8 cellular contexts compared by ENCODE assay signal in genomic region chr5:177472460-177473441, GRCh38. TPM values are rescaled to one million over a fixed set of nuclear protein-coding genes. Genes with fewer than 3 reads are reported as not detected.
DNase-seq lines count a peak whose midpoint lies in the region; ATAC-seq and TF ChIP-seq lines count a peak whose summit lies in the region.

No MANE protein-coding gene starts in this region.

- no peaks in the 10 kb centered on the region for H3K27me3 Mint-ChIP-seq in activated CD8-positive, alpha-beta memory T cell treated with anti-CD3 and anti-CD28 coated beads, Interleukin-2, amount 10 ng/mL, durations not matched to agents 7 days and 5 days

- no TSS peak for BruUV-seq in A673 (replicated peaks; lab: Mats Ljungman, UMichigan)

- H3K4me1 Mint-ChIP-seq in activated CD8-positive, alpha-beta memory T cell treated with anti-CD3 and anti-CD28 coated beads, Interleukin-2, amount 10 ng/mL, durations not matched to agents 7 days and 5 days: peaks cover 52% of the 10 kb centered on the region

- peak overlapping the region; percentile 96 for H3K4me3 ChIP-seq in A673 (ENCODE audit: low read depth, low read length, poor library complexity, severe bottlenecking)
- peak overlapping the region; percentile 85 to 90 (median 88) for H3K4me3 ChIP-seq in esophagus muscularis mucosa
- peak overlapping the region; percentile 25 to 64 for H3K4me3 ChIP-seq in neutrophil (ENCODE audit: low read depth in 1 of 2, low read length in 1 of 2)

- H3K4me1 ChIP-seq in A673 (ENCODE audit: insufficient read depth, low read length, poor library complexity, severe bottlenecking): peaks cover 27% of the 10 kb centered on the region
- H3K4me1 ChIP-seq in esophagus muscularis mucosa: peaks cover 59 to 96% (median 92%) of the 10 kb centered on the region in 4 donors
- H3K4me1 ChIP-seq in neutrophil (ENCODE audit: control insufficient read depth in 1 of 2, insufficient read depth in 1 of 2, low read depth in 1 of 2, low read length in 1 of 2): peaks cover 27 to 49% of the 10 kb centered on the region in 2 experiments

- no peak for TF ChIP-seq POLR2A in esophagus muscularis mucosa (IDR thresholded peaks at IDR 0.05; ENCODE audit: low read depth)

- POLR2A ChIA-PET in A673 (lab: Charles Lee; ENCODE audit: low non-redundant PET): no interaction called here

- H3K9me3 Mint-ChIP-seq in activated CD8-positive, alpha-beta memory T cell treated with anti-CD3 and anti-CD28 coated beads, Interleukin-2, amount 10 ng/mL, durations not matched to agents 7 days and 5 days (ENCODE audit: low read depth): no peaks in the 10 kb centered on the region

- H3K36me3 Mint-ChIP-seq in activated CD8-positive, alpha-beta memory T cell treated with anti-CD3 and anti-CD28 coated beads, Interleukin-2, amount 10 ng/mL, durations not matched to agents 7 days and 5 days: no peaks in the 10 kb centered on the region

- H3K4me3 Mint-ChIP-seq in activated CD8-positive, alpha-beta memory T cell treated with anti-CD3 and anti-CD28 coated beads, Interleukin-2, amount 10 ng/mL, durations not matched to agents 7 days and 5 days: peak overlapping the region; percentile 77

- peak overlapping the region; percentile 86 for H3K27ac ChIP-seq in A673 (ENCODE audit: low read depth, low read length, poor library complexity, severe bottlenecking)
- H3K27ac ChIP-seq in esophagus muscularis mucosa (replicated peaks in 1 of 4): peak overlapping the region; percentile 89 to 96 (median 94)
- H3K27ac ChIP-seq in neutrophil: no peak overlapping the region

- intact Hi-C loops in A673 (cut with micrococcal nuclease; ENCODE audit: unreplicated experiment) (no loop called here), esophagus muscularis mucosa (cut with DNase I) (no loop called here)

- WGBS in esophagus muscularis mucosa: 3% methylated on average over 15 of the region's 93 CpGs

- no peaks in the 10 kb centered on the region for H3K9me3 ChIP-seq in A673 (ENCODE audit: low read depth, low read length, poor library complexity, severe bottlenecking)
- no peaks in the 10 kb centered on the region for H3K9me3 ChIP-seq in esophagus muscularis mucosa
- H3K9me3 ChIP-seq in neutrophil: no peaks in the 10 kb centered on the region

- TF ChIP-seq CTCF in A673 (conservative IDR thresholded peaks at IDR 0.05; ENCODE audit: low read depth, low read length) (no peak), esophagus muscularis mucosa (IDR thresholded peaks at IDR 0.05) (no peak), neutrophil (IDR thresholded peaks at IDR 0.05) (no peak)

- peak overlapping the region; percentile 91 for H3K27ac Mint-ChIP-seq in activated CD8-positive, alpha-beta memory T cell treated with anti-CD3 and anti-CD28 coated beads, Interleukin-2, amount 10 ng/mL, durations not matched to agents 7 days and 5 days

- CTCF ChIA-PET in A673 (lab: Charles Lee): interaction anchor here (1.0 kb wide), 1 partner anchor 17 kb away, joined by 3 read pairs; no protein-coding TSS in a partner anchor
- CTCF ChIA-PET in activated CD8-positive, alpha-beta memory T cell treated with anti-CD3 and anti-CD28 coated beads, Interleukin-2, amount 10 ng/mL, durations not matched to agents 7 days and 5 days (lab: Charles Lee): interaction anchor here (0.8 to 9.1 kb wide), 12 partner anchors 9 to 162 kb away, joined by 3 to 136 read pairs (median 5); partner anchors contain the start of genes PDLIM7 and RGS14

- DNase-seq in A673 (ENCODE audit: low spot score) (peak; percentile 54), M059J (ENCODE audit: low read depth) (peak; percentile 50), esophagus muscularis mucosa (ENCODE audit: extremely low spot score) (no peak), cortex of kidney (lab: John Stamatoyannopoulos, UW) (no peak), hippocampal formation (lab: John Stamatoyannopoulos, UW) (no peak)
- DNase-seq in activated CD8-positive, alpha-beta memory T cell treated with anti-CD3 and anti-CD28 coated beads, Interleukin-2, amount 10 ng/mL, durations not matched to agents 7 days and 5 days: peak; percentile 91

- H3K27me3 ChIP-seq in A673 (replicated peaks; ENCODE audit: insufficient read depth, low read depth, low read length, poor library complexity): no peaks in the 10 kb centered on the region
- no peaks in the 10 kb centered on the region for H3K27me3 ChIP-seq in esophagus muscularis mucosa
- peaks cover 66% of the 10 kb centered on the region for H3K27me3 ChIP-seq in neutrophil

- H3K36me3 ChIP-seq in A673 (ENCODE audit: insufficient read depth, low read length, poor library complexity, severe bottlenecking) (peaks cover 23% of the 10 kb centered on the region), esophagus muscularis mucosa (peaks cover 0 to 10% (median 9%) of the 10 kb centered on the region in 4 donors), neutrophil (peaks cover 6% of the 10 kb centered on the region)

- no peak for TF ChIP-seq EP300 in esophagus muscularis mucosa (IDR thresholded peaks at IDR 0.05)

- peak; percentile 46 for ATAC-seq in GM19023 (IDR thresholded peaks at IDR 0.05; ENCODE audit: unreplicated experiment)
- peak; percentile 65 for ATAC-seq in activated CD8-positive, alpha-beta memory T cell treated with anti-CD3 and anti-CD28 coated beads, Interleukin-2, amount 10 ng/mL, durations not matched to agents 7 days and 5 days

RNA-seq across cellular contexts. Expression of gene DBN1, which starts 0.7 kb away (rescaled TPM):
- total RNA-seq in A673 (2021): 271 and 286 TPM in 2 replicates
- 73.0 and 121 TPM in 2 replicates for total RNA-seq in M059J (2014; rRNA removed; shearing (Covaris generic))
- total RNA-seq in activated CD8-positive, alpha-beta memory T cell treated with anti-CD3 and anti-CD28 coated beads, Interleukin-2, amount 10 ng/mL, durations not matched to agents 7 days and 5 days: 100 to 1,000 TPM in 1 of 2 experiments, 10 to 100 TPM in 1; 81.5 to 128 TPM
- 100 to 1,000 TPM in 3 of 4 donors, 10 to 100 TPM in 1; 92.2 to 160 (median 130) TPM for total RNA-seq in esophagus muscularis mucosa

RNA-seq across cellular contexts. Expression of gene PDLIM7, which starts 24.7 kb away (rescaled TPM):
- total RNA-seq in A673 (2021) (116 and 132 TPM in 2 replicates), esophagus muscularis mucosa (1,000 to 10,000 TPM in 1 of 4 donors, 100 to 1,000 TPM in 3; 316 to 1,085 (median 575) TPM)
- total RNA-seq in M059J (2014; rRNA removed; shearing (Covaris generic)): 172 and 230 TPM in 2 replicates
- total RNA-seq in activated CD8-positive, alpha-beta memory T cell treated with anti-CD3 and anti-CD28 coated beads, Interleukin-2, amount 10 ng/mL, durations not matched to agents 7 days and 5 days: 10 to 100 TPM; 72.9 to 81.2 TPM

RNA-seq across cellular contexts. Expression of gene PRR7, which starts 26.1 kb away (rescaled TPM):
- 3.0 and 5.3 TPM in 2 replicates for total RNA-seq in A673 (2021)
- 24.8 and 44.4 TPM in 2 replicates for total RNA-seq in M059J (2014; rRNA removed; shearing (Covaris generic))
- total RNA-seq in activated CD8-positive, alpha-beta memory T cell treated with anti-CD3 and anti-CD28 coated beads, Interleukin-2, amount 10 ng/mL, durations not matched to agents 7 days and 5 days: 1 to 10 TPM; 3.1 to 5.3 TPM
- total RNA-seq in esophagus muscularis mucosa: 1 to 10 TPM in 2 of 4 donors, under 1 TPM in 2; 0.42 to 2.5 (median 1.6) TPM

RNA-seq across cellular contexts. Expression of gene DOK3, which starts 36.9 kb away (rescaled TPM):
- total RNA-seq in A673 (2021): 13.1 and 15.0 TPM in 2 replicates
- 2.2 and 6.7 TPM in 2 replicates for total RNA-seq in M059J (2014; rRNA removed; shearing (Covaris generic))
- 1 to 10 TPM; 3.3 to 5.7 TPM for total RNA-seq in activated CD8-positive, alpha-beta memory T cell treated with anti-CD3 and anti-CD28 coated beads, Interleukin-2, amount 10 ng/mL, durations not matched to agents 7 days and 5 days
- 10 to 100 TPM in 1 of 4 donors, 1 to 10 TPM in 3; 6.7 to 15.2 (median 7.5) TPM for total RNA-seq in esophagus muscularis mucosa

RNA-seq across cellular contexts. Expression of gene DDX41, which starts 44.0 kb away (rescaled TPM):
- total RNA-seq in A673 (2021) (82.3 and 87.7 TPM in 2 replicates), esophagus muscularis mucosa (10 to 100 TPM; 58.1 to 92.1 (median 66.0) TPM)
- 66.0 and 103 TPM in 2 replicates for total RNA-seq in M059J (2014; rRNA removed; shearing (Covaris generic))
- total RNA-seq in activated CD8-positive, alpha-beta memory T cell treated with anti-CD3 and anti-CD28 coated beads, Interleukin-2, amount 10 ng/mL, durations not matched to agents 7 days and 5 days: 100 to 1,000 TPM; 126 to 130 TPM

Comparison
In these comparisons a context has a peak if more than half of its experiments do, and no peak if none do; other contexts are left out.
1. DNase-seq: peak in A673 (single experiment), M059J (single experiment) and activated CD8-positive, alpha-beta memory T cell treated with anti-CD3 and anti-CD28 coated beads, Interleukin-2, amount 10 ng/mL, durations not matched to agents 7 days and 5 days (single experiment); none in esophagus muscularis mucosa (single experiment), cortex of kidney (single experiment) and hippocampal formation (0 of 2).
2. H3K4me3 ChIP-seq: peak in every context shown above with its lines; median percentile 96 in A673; 88 in esophagus muscularis mucosa; 44 in neutrophil.